21 cellular contexts compared by ENCODE assay signal in genomic region chr3:137222736-137223135, GRCh38.
DNase-seq lines count a peak whose midpoint lies in the region.
"Had no signal": no experiment of that assay in that cellular context is flagged by ENCODE, and none has a peak within 500 bp of the region (broad histone marks: within the 10 kb centered on the region; RNA-seq: fewer than 3 reads in every experiment).

No MANE protein-coding gene starts in this region.

- DNase-seq in NCI-H748 (lab: John Stamatoyannopoulos, UW; ENCODE audit: unreplicated experiment), result peak; percentile 20
- DNase-seq in NCI-H748 treated with DMSO at 0.1 percent for 48 hours (lab: John Stamatoyannopoulos, UW), result no peak
- peak; percentile 70 for DNase-seq in NCI-H128 (lab: John Stamatoyannopoulos, UW; ENCODE audit: unreplicated experiment)
- DNase-seq in NCI-H345 treated with DMSO at 0.1 percent for 48 hours (lab: John Stamatoyannopoulos, UW; ENCODE audit: unreplicated experiment), result peak; percentile 52
- peak; percentile 10 for DNase-seq in retina
- no peak for DNase-seq in NCI-H1092 (lab: John Stamatoyannopoulos, UW)
- no peak for DNase-seq in GM03348 (ENCODE audit: low spot score)
- DNase-seq: AML-193; C1 segment of cervical spinal cord; Caco-2; CD4-positive, alpha-beta memory T cell; GM23248; HFFc6; Karpas-422; MV-4-11; NCI-H1105 treated with DMSO at 0.1 percent for 48 hours; NCI-H69; NK-92 treated with Interleukin-12 subunit alpha and Interleukin-12 subunit beta, amount 100 ng/mL, for 24 hours; PC-3; T-helper 17 cell; T1000 had no signal

Comparison
In these comparisons a context has a peak if more than half of its experiments do, and no peak if none do; other contexts are left out.
1. DNase-seq: peak in NCI-H748 (single experiment), NCI-H128 (single experiment), NCI-H345 treated with DMSO at 0.1 percent for 48 hours (single experiment) and retina (single experiment); none in NCI-H748 treated with DMSO at 0.1 percent for 48 hours (single experiment), NCI-H1092 (single experiment) and GM03348 (single experiment).